8 cellular contexts compared by ENCODE assay signal in the genomic region with DNA sequence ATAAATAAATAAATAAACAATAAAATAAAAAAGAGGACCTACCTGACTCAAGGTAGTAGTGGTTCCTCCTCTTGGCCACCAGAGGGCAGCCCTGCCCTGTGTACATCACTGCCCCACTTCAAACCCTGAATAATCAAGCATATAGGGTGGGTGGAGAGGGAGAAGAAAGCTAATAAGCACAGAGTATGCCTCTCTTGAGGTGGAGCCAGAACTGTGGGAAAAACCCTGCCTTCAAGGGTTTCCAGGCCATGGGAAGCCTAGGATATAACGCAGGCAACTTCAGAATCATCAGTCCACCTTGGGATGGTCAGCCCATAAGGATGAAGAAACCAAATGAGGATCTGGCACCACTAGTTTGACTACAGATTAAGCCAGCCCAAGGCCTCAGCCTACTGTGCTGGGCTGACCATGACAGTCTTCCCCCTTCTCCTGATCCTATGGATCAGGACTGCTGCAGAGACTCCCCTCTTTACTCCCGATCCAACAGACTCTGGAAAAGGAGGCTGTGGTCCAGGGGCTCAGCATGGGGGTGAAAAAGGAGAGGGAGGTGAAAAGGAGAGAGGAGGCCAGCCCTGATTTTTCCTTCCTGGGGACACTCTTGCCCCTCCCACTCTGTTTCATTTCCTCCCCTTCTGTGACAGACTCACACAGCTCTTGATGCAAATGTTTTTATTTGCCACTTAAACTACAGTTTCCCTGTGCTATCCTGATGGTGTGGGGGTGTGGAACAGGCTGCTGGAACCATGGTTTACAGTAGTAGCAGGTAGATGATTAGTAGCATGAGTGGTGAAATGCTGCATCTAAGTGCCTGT. TPM values are rescaled to one million over a fixed set of nuclear protein-coding genes. Genes with fewer than 3 reads are reported as not detected.
DNase-seq lines count a peak whose midpoint lies in the region; ATAC-seq, FAIRE-seq and TF ChIP-seq lines count a peak whose summit lies in the region.

No MANE protein-coding gene starts in this region.

- no peaks in the 10 kb centered on the region for H3K9me2 ChIP-seq in OCI-LY1 (ENCODE audit: low read depth, low read length)

- no peaks in the 10 kb centered on the region for H3K4me1 ChIP-seq in OCI-LY1 (ENCODE audit: insufficient read depth, low read length, severe bottlenecking)
- H3K4me1 ChIP-seq in parathyroid adenoma, result no peaks in the 10 kb centered on the region

- no peak overlapping the region for H2AFZ ChIP-seq in OCI-LY1 (ENCODE audit: low read length)
- no peak overlapping the region for H2AFZ ChIP-seq in parathyroid adenoma

- no peaks in the 10 kb centered on the region for H4K20me1 ChIP-seq in OCI-LY1 (ENCODE audit: insufficient read depth, low read length)

- H3K27me3 ChIP-seq in OCI-LY1 (ENCODE audit: insufficient read depth, low read length) (no peaks in the 10 kb centered on the region), parathyroid adenoma (ENCODE audit: control insufficient read depth, insufficient read depth, low read length) (no peaks in the 10 kb centered on the region)

- TF ChIP-seq CTCF in OCI-LY1 (IDR thresholded peaks at IDR 0.05; ENCODE audit: low read length), result peak; percentile 44
- TF ChIP-seq CTCF in parathyroid adenoma (IDR thresholded peaks at IDR 0.05), result peak; percentile 93

- H3K36me3 ChIP-seq in OCI-LY1 (ENCODE audit: insufficient read depth, low read length) (no peaks in the 10 kb centered on the region; the same call in 1 of the 2 replicates), parathyroid adenoma (ENCODE audit: control insufficient read depth, insufficient read depth, low read length) (no peaks in the 10 kb centered on the region)

- FAIRE-seq in GM12891 (lab: Jason Lieb, UNC), result peak; percentile 69

- H3K4me2 ChIP-seq in OCI-LY1 (ENCODE audit: low read length), result no peak overlapping the region
- no peak overlapping the region for H3K4me2 ChIP-seq in parathyroid adenoma (ENCODE audit: low read length)

- ATAC-seq in HG03139 (IDR thresholded peaks at IDR 0.05; ENCODE audit: unreplicated experiment) (peak; percentile 68), GM18870 (IDR thresholded peaks at IDR 0.05; ENCODE audit: unreplicated experiment) (no peak)

- H3K9ac ChIP-seq in OCI-LY1 (ENCODE audit: low read length) (no peak overlapping the region), parathyroid adenoma (no peak overlapping the region)

- no peaks in the 10 kb centered on the region for H3K9me3 ChIP-seq in OCI-LY1 (ENCODE audit: low read length)
- no peaks in the 10 kb centered on the region for H3K9me3 ChIP-seq in parathyroid adenoma (ENCODE audit: control insufficient read depth, low read length)

- H3K79me2 ChIP-seq in OCI-LY1 (ENCODE audit: insufficient read depth, low read length) (no peaks in the 10 kb centered on the region), parathyroid adenoma (no peaks in the 10 kb centered on the region)

- TF ChIP-seq POLR2A in GM12891 (IDR thresholded peaks at IDR 0.05; ENCODE audit: low read depth, low read length), result peak; percentile 23; the same call in 1 of the 2 replicates

- H3K27ac ChIP-seq in OCI-LY1 (ENCODE audit: low read depth, low read length, poor library complexity, severe bottlenecking) (no peak overlapping the region), parathyroid adenoma (no peak overlapping the region)

- H3K4me3 ChIP-seq in OCI-LY1 (ENCODE audit: low read depth, low read length, poor library complexity, severe bottlenecking), result no peak overlapping the region
- H3K4me3 ChIP-seq in parathyroid adenoma (ENCODE audit: low read depth, low read length), result no peak overlapping the region

- DNase-seq in AG08395 (ENCODE audit: low spot score) (peak; percentile 76), GM12891 (ENCODE audit: insufficient read length, low spot score) (peak; percentile 66), fibroblast of peridontal ligament (ENCODE audit: extremely low read depth) (peak; percentile 66)
- peak; percentile 38 to 53 for DNase-seq in activated T-cell treated with anti-CD3 and anti-CD28 coated beads, Interleukin-2, amount 50 U/mL, for 48 hours

- no peaks in the 10 kb centered on the region for H3F3A ChIP-seq in OCI-LY1 (ENCODE audit: insufficient read depth, low read length)

TF ChIP-seq in GM12891, 5 proteins besides CTCF, POLR2A, EP300 and RAD21:
- TF ChIP-seq SPI1 (IDR thresholded peaks at IDR 0.05; ENCODE audit: low read depth, low read length) (peak; percentile 73; the same call in 1 of the 2 replicates), TAF1 (IDR thresholded peaks at IDR 0.05; ENCODE audit: low read depth, low read length) (no peak), POU2F2 (IDR thresholded peaks at IDR 0.05; ENCODE audit: low read depth, low read length) (peak; percentile 52; the same call in 1 of the 2 replicates), POLR2AphosphoS5 (IDR thresholded peaks at IDR 0.05; ENCODE audit: low read depth, low read length) (no peak)

RNA-seq across cellular contexts. Expression of a gene that starts 10.1 kb away (rescaled TPM):
- polyA plus RNA-seq in GM12891 (2012; ENCODE audit: low read depth, missing spikeins), result 0.77 TPM

RNA-seq across cellular contexts. Expression of a gene that starts 36.5 kb away (rescaled TPM):
- 8.0 TPM for polyA plus RNA-seq in GM12891 (2012; ENCODE audit: low read depth, missing spikeins)

RNA-seq across cellular contexts. Expression of a gene that starts 36.6 kb away (rescaled TPM):
- 1.5 TPM for polyA plus RNA-seq in GM12891 (2012; ENCODE audit: low read depth, missing spikeins)

RNA-seq across cellular contexts. Expression of a gene that starts 43.7 kb away (rescaled TPM):
- polyA plus RNA-seq in GM12891 (2012; ENCODE audit: low read depth, missing spikeins), result 4.3 TPM

RNA-seq across cellular contexts. Expression of a gene that starts 60.0 kb away (rescaled TPM):
- 14.6 TPM for polyA plus RNA-seq in GM12891 (2012; ENCODE audit: low read depth, missing spikeins)
